8 cellular contexts compared by ENCODE assay signal in the genomic region with DNA sequence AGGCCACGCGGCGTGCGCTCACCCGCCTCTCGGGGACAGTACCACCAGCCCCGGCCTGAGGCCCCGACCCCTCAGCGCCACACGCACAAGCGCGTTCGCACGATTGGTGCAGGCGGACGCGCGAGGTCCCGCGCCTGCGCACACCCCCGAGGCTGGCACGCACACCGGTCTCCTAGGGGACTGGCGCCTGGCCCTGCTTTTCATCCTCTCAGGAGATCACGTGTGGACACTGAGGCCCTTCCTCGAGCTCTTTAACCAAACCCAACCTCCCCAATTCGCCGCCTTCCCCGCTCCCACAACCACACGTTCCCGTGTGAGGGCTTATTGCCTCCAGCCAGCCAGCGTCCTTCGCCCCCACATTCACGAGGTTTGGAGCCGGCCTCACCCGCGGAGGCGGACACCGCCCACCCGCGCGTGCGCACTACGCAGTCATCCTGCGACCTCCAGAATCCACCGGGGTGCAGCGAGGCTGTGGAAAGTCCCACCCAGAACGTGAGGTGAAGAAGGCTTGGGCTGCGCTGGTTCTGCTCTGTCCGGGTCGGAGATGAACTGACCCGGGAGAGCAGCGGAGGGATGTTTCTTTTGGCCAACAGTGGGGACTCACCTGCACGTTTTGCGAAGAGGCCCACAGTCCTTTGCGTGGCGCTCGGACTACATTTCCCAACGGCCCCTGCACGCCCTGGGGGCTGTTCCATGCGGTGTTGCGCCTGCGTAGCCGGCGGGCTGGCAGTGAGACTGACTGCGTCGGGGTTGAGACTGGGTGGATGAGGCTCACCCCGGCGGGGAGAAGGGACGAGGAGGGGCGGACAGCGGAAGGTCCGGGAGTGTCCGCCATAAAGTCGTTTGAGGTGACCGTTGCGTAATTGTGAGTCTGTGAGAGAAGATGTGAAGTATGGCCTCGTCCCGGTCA. TPM values are rescaled to one million over a fixed set of nuclear protein-coding genes. Genes with fewer than 3 reads are reported as not detected.
DNase-seq lines count a peak whose midpoint lies in the region; ATAC-seq and TF ChIP-seq lines count a peak whose summit lies in the region.

No MANE protein-coding gene starts in this region.

- peaks cover 9% of the 10 kb centered on the region for H3K4me1 Mint-ChIP-seq in activated CD4-positive, alpha-beta memory T cell treated with anti-CD3 and anti-CD28 coated beads for 36 hours (ENCODE audit: low read depth)

- POLR2A ChIA-PET in activated CD4-positive, alpha-beta memory T cell treated with anti-CD3 and anti-CD28 coated beads for 36 hours (lab: Charles Lee) = no interaction called here

- no peaks in the 10 kb centered on the region for H3K36me3 ChIP-seq in effector memory CD4-positive, alpha-beta T cell (ENCODE audit: control insufficient read depth, insufficient read depth, low read length)
- no peaks in the 10 kb centered on the region for H3K36me3 ChIP-seq in lower lobe of right lung

- TF ChIP-seq CTCF in AG10803 (conservative IDR thresholded peaks at IDR 0.05; ENCODE audit: low read length) (no peak), lower lobe of right lung (IDR thresholded peaks at IDR 0.05) (no peak)

- H3K4me3 ChIP-seq in AG10803 (ENCODE audit: low read length) (peak overlapping the region; percentile 91), lower lobe of right lung (peak overlapping the region; percentile 76)
- peak overlapping the region; percentile 20 for H3K4me3 ChIP-seq in effector memory CD4-positive, alpha-beta T cell (ENCODE audit: insufficient read depth, low read depth, low read length, poor library complexity, severe bottlenecking)

- ATAC-seq in lower lobe of right lung = peak; percentile 92 to 94
- ATAC-seq in GM21786 (IDR thresholded peaks at IDR 0.05; ENCODE audit: unreplicated experiment) = no peak
- ATAC-seq in GM18909 (IDR thresholded peaks at IDR 0.05; ENCODE audit: poor library complexity, unreplicated experiment) = no peak

- peak overlapping the region; percentile 27 for H3K27ac ChIP-seq in effector memory CD4-positive, alpha-beta T cell (ENCODE audit: insufficient read depth, low read length, poor library complexity, severe bottlenecking)
- H3K27ac ChIP-seq in lower lobe of right lung = peak overlapping the region; percentile 50

- peaks cover 71% of the 10 kb centered on the region for H3K9me3 Mint-ChIP-seq in activated CD4-positive, alpha-beta memory T cell treated with anti-CD3 and anti-CD28 coated beads for 36 hours

- DNase-seq in AG10803 (ENCODE audit: low read depth) (peak; percentile 91), NCI-H1092 (lab: John Stamatoyannopoulos, UW) (peak; percentile 79), lower lobe of right lung (peak; percentile 76)
- peak; percentile 27 for DNase-seq in activated CD4-positive, alpha-beta memory T cell treated with anti-CD3 and anti-CD28 coated beads for 36 hours
- no peak for DNase-seq in effector memory CD4-positive, alpha-beta T cell
- peak; percentile 10 to 59 (median 33) for DNase-seq in stimulated activated CD4-positive, alpha-beta T cell treated with anti-CD3 and anti-CD28 coated beads, TNF-alpha, amount 100 ng/mL, for 24 hours (ENCODE audit: low read depth in 3 of 3)

- no peak overlapping the region for H3K27ac Mint-ChIP-seq in activated CD4-positive, alpha-beta memory T cell treated with anti-CD3 and anti-CD28 coated beads for 36 hours

- H3K4me1 ChIP-seq in effector memory CD4-positive, alpha-beta T cell (ENCODE audit: control insufficient read depth, insufficient read depth, low read length, poor library complexity, severe bottlenecking) = peaks cover 3% of the 10 kb centered on the region
- H3K4me1 ChIP-seq in lower lobe of right lung = no peaks in the 10 kb centered on the region

- peaks cover 26% of the 10 kb centered on the region for H3K9me3 ChIP-seq in effector memory CD4-positive, alpha-beta T cell (ENCODE audit: control insufficient read depth, low read length)
- H3K9me3 ChIP-seq in lower lobe of right lung = peaks cover 27% of the 10 kb centered on the region

- intact Hi-C loops in activated CD4-positive, alpha-beta memory T cell treated with anti-CD3 and anti-CD28 coated beads for 36 hours (cut with micrococcal nuclease) = no loop called here
- intact Hi-C loops in lower lobe of right lung (cut with DNase I) = no loop called here

- H3K27me3 ChIP-seq in effector memory CD4-positive, alpha-beta T cell (replicated peaks; ENCODE audit: control insufficient read depth, insufficient read depth, low read length, poor library complexity, severe bottlenecking) = no peaks in the 10 kb centered on the region
- peaks cover 4% of the 10 kb centered on the region for H3K27me3 ChIP-seq in lower lobe of right lung (ENCODE audit: low read depth)

- H3K4me3 Mint-ChIP-seq in activated CD4-positive, alpha-beta memory T cell treated with anti-CD3 and anti-CD28 coated beads for 36 hours = peak overlapping the region; percentile 71

- CTCF ChIA-PET in activated CD4-positive, alpha-beta memory T cell treated with anti-CD3 and anti-CD28 coated beads for 36 hours (lab: Charles Lee) = no interaction called here

- peaks cover 20% of the 10 kb centered on the region for H3K27me3 Mint-ChIP-seq in activated CD4-positive, alpha-beta memory T cell treated with anti-CD3 and anti-CD28 coated beads for 36 hours

- peaks cover 31% of the 10 kb centered on the region for H3K36me3 Mint-ChIP-seq in activated CD4-positive, alpha-beta memory T cell treated with anti-CD3 and anti-CD28 coated beads for 36 hours

RNA-seq across cellular contexts. Expression of a gene that starts 0.5 kb away (rescaled TPM):
- total RNA-seq in activated CD4-positive, alpha-beta memory T cell treated with anti-CD3 and anti-CD28 coated beads for 36 hours = not detected
- 1.4 TPM for total RNA-seq in lower lobe of right lung

RNA-seq across cellular contexts. Expression of a gene that starts 30.0 kb away (rescaled TPM):
- under 1 TPM; 0.24 to 0.39 TPM for total RNA-seq in activated CD4-positive, alpha-beta memory T cell treated with anti-CD3 and anti-CD28 coated beads for 36 hours
- total RNA-seq in lower lobe of right lung = 7.6 TPM

Comparison
In these comparisons a context has a peak if more than half of its experiments do, and no peak if none do; other contexts are left out.
1. DNase-seq: peak in AG10803 (single experiment), NCI-H1092 (single experiment), activated CD4-positive, alpha-beta memory T cell treated with anti-CD3 and anti-CD28 coated beads for 36 hours (single experiment), lower lobe of right lung (single experiment) and stimulated activated CD4-positive, alpha-beta T cell treated with anti-CD3 and anti-CD28 coated beads, TNF-alpha, amount 100 ng/mL, for 24 hours (3 of 3); none in effector memory CD4-positive, alpha-beta T cell (0 of 3).
2. H3K4me3 ChIP-seq: peak in every context shown above with its lines; median percentile 91 in AG10803; 76 in lower lobe of right lung; 20 in effector memory CD4-positive, alpha-beta T cell.
3. ATAC-seq: peak in lower lobe of right lung (2 of 2); none in GM21786 (single experiment) and GM18909 (single experiment).